ENCODE assay signal across 1 cellular context in genomic region chr6:42781546-42781810, GRCh38.
TF ChIP-seq lines count a peak whose summit lies in the region.

No MANE protein-coding gene starts in this region.

TF ChIP-seq in K562, 482 proteins besides CTCF, POLR2A, EP300 and RAD21:
- TF ChIP-seq ZNF274 (IDR thresholded peaks at IDR 0.05; ENCODE audit: borderline replicate concordance, low read depth, low read length): no peak
- peak; percentile 67; the same call in 1 of the 2 replicates for TF ChIP-seq ZNF175 (CRISPR knock-in tag; IDR thresholded peaks at IDR 0.05; ENCODE audit: low read depth)
- 0 out of 2 replicates have a peak, but pooled peaks have one; percentile 8 for TF ChIP-seq GTF2E2 (tag; IDR thresholded peaks at IDR 0.05)
